8 cellular contexts compared by ENCODE assay signal in genomic region chr17:996554-997344, GRCh38. TPM values are rescaled to one million over a fixed set of nuclear protein-coding genes. Genes with fewer than 3 reads are reported as not detected.
DNase-seq lines count a peak whose midpoint lies in the region; ATAC-seq, FAIRE-seq and TF ChIP-seq lines count a peak whose summit lies in the region.

TIMM22 (plus strand) TSS chr17:997129; CDS start chr17:997143, 14 bp downstream.

- H3K4me3 ChIP-seq in SU-DHL-6 (ENCODE audit: insufficient read depth, low read length, poor library complexity, severe bottlenecking) (peak within 1 kb of the TSS; percentile 75), pancreas (peak within 1 kb of the TSS; percentile 82 to 100 (median 96)), tibial nerve (peak within 1 kb of the TSS; percentile 79 to 100 (median 89))

- 0% methylated on average over 71 of the region's 71 CpGs for WGBS in pancreas, 2 donors
- 0 to 1% methylated on average over 55 to 61 of the region's 71 CpGs for WGBS in tibial nerve, 2 donors

- H3K4me3 Mint-ChIP-seq in activated naive CD8-positive, alpha-beta T cell treated with anti-CD3 and anti-CD28 coated beads, Interleukin-2, amount 10 ng/mL, durations not matched to agents 7 days and 5 days: peak within 1 kb of the TSS; percentile 98

- TF ChIP-seq POLR2A in tibial nerve (IDR thresholded peaks at IDR 0.05): peak in 1 of 2 donors; percentile 50

- DNase-seq in NCI-H128 (lab: John Stamatoyannopoulos, UW; ENCODE audit: unreplicated experiment): peak; percentile 95
- peak; percentile 94 for DNase-seq in activated naive CD8-positive, alpha-beta T cell treated with anti-CD3 and anti-CD28 coated beads, Interleukin-2, amount 10 ng/mL, durations not matched to agents 7 days and 5 days
- peak; percentile 96 for DNase-seq in Right ventricle myocardium inferior (ENCODE audit: missing footprints)
- peak; percentile 91 to 95 (median 93) for DNase-seq in pancreas
- DNase-seq in tibial nerve (ENCODE audit: low spot score in 2 of 2): peak; percentile 82 to 87

- H3K9me3 Mint-ChIP-seq in activated naive CD8-positive, alpha-beta T cell treated with anti-CD3 and anti-CD28 coated beads, Interleukin-2, amount 10 ng/mL, durations not matched to agents 7 days and 5 days: peaks cover 9% of the 10 kb centered on the region

- intact Hi-C loops in Right ventricle myocardium inferior (cut with DNase I) (loop anchor here (5.0 kb wide), 1 partner anchor 854 kb away; a partner anchor contains a TSS), pancreas (cut with DNase I) (no loop called here)

- peaks cover 5% of the 10 kb centered on the region; the same call in 1 of the 2 replicates for H4K20me1 ChIP-seq in SU-DHL-6 (ENCODE audit: low read depth, low read length)

- H3K27me3 ChIP-seq in SU-DHL-6 (ENCODE audit: low read length): no peaks in the 10 kb centered on the region
- no peaks in the 10 kb centered on the region for H3K27me3 ChIP-seq in pancreas
- no peaks in the 10 kb centered on the region for H3K27me3 ChIP-seq in tibial nerve

- peak within 1 kb of the TSS; percentile 84 for H3K9ac ChIP-seq in SU-DHL-6 (ENCODE audit: low read length)

- H3K36me3 ChIP-seq in SU-DHL-6 (ENCODE audit: low read length): no peaks in the 10 kb centered on the region
- H3K36me3 ChIP-seq in pancreas: peaks cover 0 to 13% (median 0%) of the 10 kb centered on the region in 3 donors
- peaks cover 0 to 25% (median 5%) of the 10 kb centered on the region in 3 donors for H3K36me3 ChIP-seq in tibial nerve

- peak within 1 kb of the TSS; percentile 99 for H3K27ac Mint-ChIP-seq in activated naive CD8-positive, alpha-beta T cell treated with anti-CD3 and anti-CD28 coated beads, Interleukin-2, amount 10 ng/mL, durations not matched to agents 7 days and 5 days

- peaks cover 8 to 10% (median 10%) of the 10 kb centered on the region in 3 donors for H3K4me1 ChIP-seq in pancreas
- peaks cover 6 to 46% (median 14%) of the 10 kb centered on the region in 4 donors for H3K4me1 ChIP-seq in tibial nerve

- H3K4me1 Mint-ChIP-seq in activated naive CD8-positive, alpha-beta T cell treated with anti-CD3 and anti-CD28 coated beads, Interleukin-2, amount 10 ng/mL, durations not matched to agents 7 days and 5 days: peaks cover 16% of the 10 kb centered on the region

- TF ChIP-seq CTCF in GM12873 (IDR thresholded peaks at IDR 0.05; ENCODE audit: insufficient read depth, low read depth, low read length, missing control alignments) (peak; percentile 88), SU-DHL-6 (IDR thresholded peaks at IDR 0.05; ENCODE audit: insufficient read depth, low read length, poor library complexity, severe bottlenecking) (peak; percentile 77), pancreas (IDR thresholded peaks at IDR 0.05) (peak; percentile 77 to 95 (median 90)), tibial nerve (IDR thresholded peaks at IDR 0.05) (peak; percentile 89 to 95 (median 94))

- peak within 1 kb of the TSS; percentile 94 for H2AFZ ChIP-seq in SU-DHL-6 (ENCODE audit: low read depth, low read length, severe bottlenecking)

- H3K27ac ChIP-seq in SU-DHL-6 (ENCODE audit: low read depth, low read length): peak within 1 kb of the TSS; percentile 71
- H3K27ac ChIP-seq in pancreas: peak within 1 kb of the TSS; percentile 81 to 95 (median 86)
- H3K27ac ChIP-seq in tibial nerve: peak within 1 kb of the TSS; percentile 83 to 94 (median 88)

- H3K9me2 ChIP-seq in SU-DHL-6 (replicated peaks; ENCODE audit: insufficient read depth, low read length): no peaks in the 10 kb centered on the region

- H3K4me2 ChIP-seq in SU-DHL-6 (ENCODE audit: low read depth, low read length, poor library complexity, severe bottlenecking): peak within 1 kb of the TSS; percentile 71

- FAIRE-seq in pancreas (lab: Jason Lieb, UNC): peak; percentile 74

- no peaks in the 10 kb centered on the region for H3K27me3 Mint-ChIP-seq in activated naive CD8-positive, alpha-beta T cell treated with anti-CD3 and anti-CD28 coated beads, Interleukin-2, amount 10 ng/mL, durations not matched to agents 7 days and 5 days

- 0 out of 2 replicates have a peak, but pooled peaks cover 8% of the 10 kb centered on the region for H3K79me2 ChIP-seq in SU-DHL-6 (ENCODE audit: insufficient read depth, low read length)

- H3K9me3 ChIP-seq in SU-DHL-6 (ENCODE audit: insufficient read depth, low read length): peaks cover 23% of the 10 kb centered on the region; the same call in 1 of the 2 replicates
- no peaks in the 10 kb centered on the region for H3K9me3 ChIP-seq in pancreas
- peaks cover 0 to 4% (median 0%) of the 10 kb centered on the region in 4 donors for H3K9me3 ChIP-seq in tibial nerve

- ATAC-seq in HG02759 (IDR thresholded peaks at IDR 0.05; ENCODE audit: unreplicated experiment) (peak; percentile 95), Right ventricle myocardium inferior (peak; percentile 96), pancreas (peak; percentile 95 to 97 (median 96))
- ATAC-seq in activated naive CD8-positive, alpha-beta T cell treated with anti-CD3 and anti-CD28 coated beads, Interleukin-2, amount 10 ng/mL, durations not matched to agents 7 days and 5 days (ENCODE audit: low read depth): peak; percentile 94

- H3F3A ChIP-seq in SU-DHL-6 (ENCODE audit: insufficient read depth): peaks cover 9% of the 10 kb centered on the region; the same call in 1 of the 2 replicates

- POLR2A ChIA-PET in activated naive CD8-positive, alpha-beta T cell treated with anti-CD3 and anti-CD28 coated beads, Interleukin-2, amount 10 ng/mL, durations not matched to agents 7 days and 5 days (lab: Charles Lee): interaction anchor here (0.7 to 2.5 kb wide), 9 partner anchors 16 to 586 kb away, joined by 3 to 13 read pairs (median 4); partner anchors contain the start of genes GLOD4, MRM3 and NXN

- TF ChIP-seq EP300 in tibial nerve (IDR thresholded peaks at IDR 0.05): peak; percentile 82 to 94

- H3K36me3 Mint-ChIP-seq in activated naive CD8-positive, alpha-beta T cell treated with anti-CD3 and anti-CD28 coated beads, Interleukin-2, amount 10 ng/mL, durations not matched to agents 7 days and 5 days: peaks cover 8% of the 10 kb centered on the region

RNA-seq across cellular contexts. Expression of gene TIMM22, which starts in this region (rescaled TPM):
- total RNA-seq in activated naive CD8-positive, alpha-beta T cell treated with anti-CD3 and anti-CD28 coated beads, Interleukin-2, amount 10 ng/mL, durations not matched to agents 7 days and 5 days: 10 to 100 TPM; 10.3 to 10.7 TPM
- 17.3 TPM for total RNA-seq in Right ventricle myocardium inferior
- 1 to 10 TPM; 3.1 to 6.0 (median 4.6) TPM for total RNA-seq in pancreas
- 1 to 10 TPM; 3.9 to 6.5 TPM for polyA plus RNA-seq in pancreas
- 10 to 100 TPM; 11.1 to 18.4 (median 14.7) TPM for total RNA-seq in tibial nerve

Comparison
In these comparisons a context has a peak if more than half of its experiments do, and no peak if none do; other contexts are left out.
1. Peak in every context shown above with its lines: DNase-seq, ATAC-seq, H3K4me3 ChIP-seq and H3K27ac ChIP-seq.